Comparison of ENCODE assay signal across 17 cellular contexts in genomic region chr15:58555168-58556027, GRCh38.
DNase-seq lines count a peak whose midpoint lies in the region; TF ChIP-seq lines count a peak whose summit lies in the region.
"Had no signal": no experiment of that assay in that cellular context is flagged by ENCODE, and none has a peak within 500 bp of the region (broad histone marks: within the 10 kb centered on the region; RNA-seq: fewer than 3 reads in every experiment).

No MANE protein-coding gene starts in this region.

- peaks cover 0 to 57% (median 6%) of the 10 kb centered on the region in 4 donors for H3K4me1 ChIP-seq in tibial nerve

- no peaks in the 10 kb centered on the region for H3K27me3 ChIP-seq in tibial nerve

- TF ChIP-seq POLR2A in tibial nerve (IDR thresholded peaks at IDR 0.05) = no peak

- H3K36me3 ChIP-seq in tibial nerve = no peaks in the 10 kb centered on the region

- DNase-seq in NCI-H2227 (lab: John Stamatoyannopoulos, UW; ENCODE audit: unreplicated experiment) = peak; percentile 17
- DNase-seq in NCI-H2227 treated with DMSO at 0.1 percent for 48 hours (lab: John Stamatoyannopoulos, UW) = no peak
- DNase-seq in SK-N-DZ (ENCODE audit: low spot score) = peak; percentile 62
- DNase-seq in islet precursor cell = peak; percentile 83
- no peak for DNase-seq in tibial nerve (ENCODE audit: low spot score in 2 of 2)
- no peak for DNase-seq in dermis blood vessel endothelial cell
- DNase-seq in coronary artery (ENCODE audit: low spot score) = no peak
- DNase-seq in SHP77 treated with DMSO at 0.1 percent for 48 hours (lab: John Stamatoyannopoulos, UW) = no peak
- DNase-seq: 8988T; activated CD4-positive, alpha-beta T cell treated with anti-CD3 and anti-CD28 coated beads, Interleukin-2, amount 10 ng/mL, durations not matched to agents 24 days and 14 days; CD4-positive, alpha-beta memory T cell; left ventricle myocardium superior; NCI-H1092; NCI-H510A treated with DMSO at 0.1 percent for 48 hours; stimulated activated CD4-positive, alpha-beta T cell treated with anti-CD3 and anti-CD28 coated beads, Interleukin-2, amount 100 ng/mL, for 48 hours; T-helper 9 cell had no signal

- no peaks in the 10 kb centered on the region for H3K9me3 ChIP-seq in tibial nerve

- H3K4me3 ChIP-seq in tibial nerve = no peak overlapping the region
- H3K4me3 ChIP-seq in coronary artery = no peak overlapping the region

- TF ChIP-seq CTCF in tibial nerve (IDR thresholded peaks at IDR 0.05) (no peak), coronary artery (IDR thresholded peaks at IDR 0.05) (no peak)

- H3K27ac ChIP-seq in tibial nerve (peak overlapping the region in 3 of 4 donors; percentile 21 to 87 (median 61)), coronary artery (no peak overlapping the region)
- H3K27ac ChIP-seq: RWPE1 had no signal

- WGBS in tibial nerve, 2 donors = 57 to 71% methylated on average over 14 of the region's 14 CpGs

- TF ChIP-seq EP300 in tibial nerve (IDR thresholded peaks at IDR 0.05) = no peak

Comparison
In these comparisons a context has a peak if more than half of its experiments do, and no peak if none do; other contexts are left out.
1. DNase-seq: peak in NCI-H2227 (single experiment), SK-N-DZ (single experiment) and islet precursor cell (single experiment); none in NCI-H2227 treated with DMSO at 0.1 percent for 48 hours (single experiment), tibial nerve (0 of 2), dermis blood vessel endothelial cell (single experiment), coronary artery (single experiment) and SHP77 treated with DMSO at 0.1 percent for 48 hours (single experiment).
2. H3K27ac ChIP-seq: peak in tibial nerve (3 of 4); none in coronary artery (0 of 2).